In the genomic region with DNA sequence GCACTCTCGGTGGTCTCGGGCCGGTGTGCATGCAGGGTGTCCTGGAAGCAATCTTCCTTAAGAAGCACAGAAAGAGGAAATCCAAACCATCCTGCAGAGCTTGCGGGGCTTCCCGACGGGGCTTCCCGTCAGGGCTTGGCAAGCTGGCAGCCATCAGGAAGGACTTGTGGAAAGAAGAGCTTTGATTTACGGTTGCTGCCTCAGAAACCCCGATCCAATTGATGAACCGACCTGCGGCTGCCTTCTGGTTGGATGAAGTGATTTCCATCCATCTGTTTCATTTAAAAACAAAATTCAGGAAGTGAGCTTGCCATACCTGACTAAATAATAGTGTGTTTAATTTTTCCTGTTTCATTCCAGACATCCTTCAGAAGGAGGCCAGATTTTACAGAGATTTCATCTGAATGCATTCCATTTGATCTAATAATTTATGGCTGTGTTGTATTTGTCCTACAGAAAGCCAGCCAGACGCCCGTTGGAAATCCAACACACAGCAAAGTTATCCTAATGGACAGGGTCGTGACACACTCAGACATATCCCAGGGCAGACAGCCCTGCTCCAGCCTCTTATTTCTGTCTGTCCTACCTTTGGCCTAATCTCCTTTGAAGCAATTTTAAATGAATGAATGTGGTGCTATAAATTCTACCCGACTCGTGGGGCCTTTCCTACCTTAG, we compare ENCODE assay signal across 27 cellular contexts.
DNase-seq lines count a peak whose midpoint lies in the region; TF ChIP-seq lines count a peak whose summit lies in the region.
"Had no signal": no experiment of that assay in that cellular context is flagged by ENCODE, and none has a peak within 500 bp of the region (broad histone marks: within the 10 kb centered on the region; RNA-seq: fewer than 3 reads in every experiment).

No MANE protein-coding gene starts in this region.

- H3F3A ChIP-seq in SK-N-SH (replicated peaks; ENCODE audit: insufficient read depth) (peaks cover 14% of the 10 kb centered on the region), neural progenitor cell (ENCODE audit: low read depth) (no peaks in the 10 kb centered on the region)

- H3K9me3 Mint-ChIP-seq in osteocyte (ENCODE audit: unreplicated experiment) (no peaks in the 10 kb centered on the region), neural progenitor cell (no peaks in the 10 kb centered on the region)
- H3K9me3 Mint-ChIP-seq: activated CD4-positive, alpha-beta memory T cell treated with anti-CD3 and anti-CD28 coated beads, Interleukin-2, amount 10 ng/mL, durations not matched to agents 7 days and 5 days; activated naive CD4-positive, alpha-beta T cell treated with anti-CD3 and anti-CD28 coated beads, Interleukin-2, amount 10 ng/mL, durations not matched to agents 7 days and 5 days; HFFc6; naive thymus-derived CD4-positive, alpha-beta T cell had no signal

- H3K9me3 ChIP-seq in SK-N-SH (no peaks in the 10 kb centered on the region), esophagus squamous epithelium (no peaks in the 10 kb centered on the region), neural progenitor cell (ENCODE audit: low read depth) (no peaks in the 10 kb centered on the region)
- H3K9me3 ChIP-seq: esophagus muscularis mucosa, pancreas, SJCRH30, transverse colon had no signal

- H3K4me1 ChIP-seq in SK-N-SH (ENCODE audit: control insufficient read depth in 1 of 2, insufficient read depth in 2 of 2, low read depth in 1 of 2, low read length in 1 of 2) (peaks cover 25 to 49% of the 10 kb centered on the region in 2 experiments), esophagus squamous epithelium (peaks cover 6 to 75% (median 38%) of the 10 kb centered on the region in 3 donors), neural progenitor cell (peaks cover 9% of the 10 kb centered on the region)
- H3K4me1 ChIP-seq: pancreas had no signal

- CTCF ChIA-PET in SK-N-SH (lab: Yijun Ruan, JAX) (interaction anchor here (0.8 to 4.0 kb wide), 3 partner anchors 27 to 271 kb away, joined by 3 to 19 read pairs (median 3); no protein-coding TSS in a partner anchor), GM10248 (lab: Yijun Ruan, JAX) (no interaction called here)

- no peak for TF ChIP-seq RAD21 in SK-N-SH (IDR thresholded peaks at IDR 0.05; ENCODE audit: low read length)

- H3K36me3 Mint-ChIP-seq in osteocyte (ENCODE audit: unreplicated experiment) = peaks cover 7% of the 10 kb centered on the region
- H3K36me3 Mint-ChIP-seq in neural progenitor cell = peaks cover 1% of the 10 kb centered on the region
- H3K36me3 Mint-ChIP-seq: activated naive CD4-positive, alpha-beta T cell treated with anti-CD3 and anti-CD28 coated beads, Interleukin-2, amount 10 ng/mL, durations not matched to agents 7 days and 5 days; CD14-positive monocyte had no signal

- no peaks in the 10 kb centered on the region for H3K27me3 ChIP-seq in H7 (ENCODE audit: control insufficient read depth, insufficient read depth, low read length)
- H3K27me3 ChIP-seq in SK-N-SH (ENCODE audit: insufficient read depth) = no peaks in the 10 kb centered on the region
- H3K27me3 ChIP-seq in esophagus squamous epithelium = no peaks in the 10 kb centered on the region
- no peaks in the 10 kb centered on the region for H3K27me3 ChIP-seq in neural progenitor cell
- H3K27me3 ChIP-seq: esophagus muscularis mucosa, pancreas, SJCRH30, transverse colon had no signal

- POLR2A ChIA-PET in SK-N-SH (lab: Yijun Ruan, JAX) (no interaction called here), GM10248 (lab: Yijun Ruan, JAX) (no interaction called here)

- intact Hi-C loops in esophagus squamous epithelium (cut with DNase I) = no loop called here

- H3K27me3 Mint-ChIP-seq in osteocyte (ENCODE audit: unreplicated experiment) = no peaks in the 10 kb centered on the region
- peaks cover 7% of the 10 kb centered on the region for H3K27me3 Mint-ChIP-seq in neural progenitor cell (ENCODE audit: insufficient read depth, low read depth)
- H3K27me3 Mint-ChIP-seq: naive thymus-derived CD4-positive, alpha-beta T cell had no signal

- H3K36me3 ChIP-seq in H7 (replicated peaks; ENCODE audit: control insufficient read depth, insufficient read depth, low read length) (no peaks in the 10 kb centered on the region), SK-N-SH (replicated peaks in 1 of 2; ENCODE audit: control insufficient read depth in 1 of 2, insufficient read depth in 2 of 2, low read length in 1 of 2) (no peaks in the 10 kb centered on the region), esophagus squamous epithelium (no peaks in the 10 kb centered on the region), neural progenitor cell (no peaks in the 10 kb centered on the region)
- H3K36me3 ChIP-seq: esophagus muscularis mucosa, pancreas, SJCRH30, transverse colon had no signal

- H3K4me3 ChIP-seq in H7 (ENCODE audit: insufficient read depth, low read depth, low read length) (no peak overlapping the region), SK-N-SH (ENCODE audit: low read depth in 2 of 2, low read length in 1 of 2) (peak overlapping the region in 1 of 2 experiments; percentile 7; a peak in 2 of 4 replicates), esophagus squamous epithelium (no peak overlapping the region), neural progenitor cell (no peak overlapping the region)
- H3K4me3 ChIP-seq: esophagus muscularis mucosa, pancreas, SJCRH30, transverse colon had no signal

- in situ Hi-C loops in ACHN (cut with HindIII; ENCODE audit: low pct_ligation_motif_present, low pct_unique_long_range_greater_than_20kb, low sequenced_read_pairs) = no loop called here

- no peak for TF ChIP-seq POLR2A in esophagus squamous epithelium (IDR thresholded peaks at IDR 0.05)

- DNase-seq in H7 = peak; percentile 30
- DNase-seq in SK-N-SH = peak; percentile 68
- no peak for DNase-seq in esophagus squamous epithelium (lab: John Stamatoyannopoulos, UW)
- DNase-seq in osteocyte (ENCODE audit: extremely low spot score, unreplicated experiment) = no peak
- DNase-seq in GM10248 (ENCODE audit: extremely low spot score) = no peak
- DNase-seq in neural progenitor cell (ENCODE audit: low spot score) = no peak
- DNase-seq in ACHN = no peak
- DNase-seq: activated CD4-positive, alpha-beta memory T cell treated with anti-CD3 and anti-CD28 coated beads, Interleukin-2, amount 10 ng/mL, durations not matched to agents 7 days and 5 days; activated CD8-positive, alpha-beta memory T cell treated with anti-CD3 and anti-CD28 coated beads, Interleukin-2, amount 50 U/mL, for 48 hours; activated naive CD4-positive, alpha-beta T cell treated with anti-CD3 and anti-CD28 coated beads, Interleukin-2, amount 10 ng/mL, durations not matched to agents 7 days and 5 days; amniotic stem cell; effector CD8-positive, alpha-beta T cell; foreskin melanocyte; HFFc6; Karpas-422; left colon; midbrain; naive thymus-derived CD4-positive, alpha-beta T cell; NCI-H146; NCI-H526 treated with DMSO at 0.1 percent for 48 hours; pancreas; SJCRH30; stimulated activated CD4-positive, alpha-beta T cell treated with anti-CD3 and anti-CD28 coated beads, Interleukin-2, amount 100 ng/mL, for 48 hours; T-helper 1 cell; transverse colon had no signal

- peaks cover 80% of the 10 kb centered on the region for H3K4me1 Mint-ChIP-seq in osteocyte (ENCODE audit: unreplicated experiment)
- peaks cover 35% of the 10 kb centered on the region for H3K4me1 Mint-ChIP-seq in neural progenitor cell

- H3K4me3 Mint-ChIP-seq in osteocyte (ENCODE audit: unreplicated experiment) = no peak overlapping the region
- H3K4me3 Mint-ChIP-seq in neural progenitor cell = no peak overlapping the region
- H3K4me3 Mint-ChIP-seq: activated CD4-positive, alpha-beta memory T cell treated with anti-CD3 and anti-CD28 coated beads, Interleukin-2, amount 10 ng/mL, durations not matched to agents 7 days and 5 days; activated naive CD4-positive, alpha-beta T cell treated with anti-CD3 and anti-CD28 coated beads, Interleukin-2, amount 10 ng/mL, durations not matched to agents 7 days and 5 days; CD14-positive monocyte; HFFc6; naive thymus-derived CD4-positive, alpha-beta T cell had no signal

- H2AFZ ChIP-seq in SK-N-SH (ENCODE audit: low read depth) (no peak overlapping the region), neural progenitor cell (replicated peaks) (no peak overlapping the region)

- H3K27ac Mint-ChIP-seq in osteocyte (ENCODE audit: unreplicated experiment) = peak overlapping the region; percentile 67
- no peak overlapping the region for H3K27ac Mint-ChIP-seq in neural progenitor cell
- H3K27ac Mint-ChIP-seq: activated CD4-positive, alpha-beta memory T cell treated with anti-CD3 and anti-CD28 coated beads, Interleukin-2, amount 10 ng/mL, durations not matched to agents 7 days and 5 days; activated naive CD4-positive, alpha-beta T cell treated with anti-CD3 and anti-CD28 coated beads, Interleukin-2, amount 10 ng/mL, durations not matched to agents 7 days and 5 days; HFFc6; naive thymus-derived CD4-positive, alpha-beta T cell had no signal

- H3K9me2 ChIP-seq in SK-N-SH = no peaks in the 10 kb centered on the region

- H4K20me1 ChIP-seq in SK-N-SH (ENCODE audit: insufficient read depth) (no peaks in the 10 kb centered on the region), neural progenitor cell (ENCODE audit: low read depth) (no peaks in the 10 kb centered on the region)

- no peak for TF ChIP-seq CTCF in SK-N-SH (IDR thresholded peaks at IDR 0.05)
- TF ChIP-seq CTCF in esophagus squamous epithelium (IDR thresholded peaks at IDR 0.05) = no peak
- no peak for TF ChIP-seq CTCF in osteocyte (IDR thresholded peaks at IDR 0.05)
- no peak for TF ChIP-seq CTCF in GM10248 (IDR thresholded peaks at IDR 0.05; ENCODE audit: control extremely low read depth, extremely low read depth, low read depth, missing control alignments)
- no peak for TF ChIP-seq CTCF in neural progenitor cell (IDR thresholded peaks at IDR 0.05)

- H3K27ac ChIP-seq in SK-N-SH (ENCODE audit: low read depth in 2 of 2, low read length in 1 of 2) (peak overlapping the region; percentile 72 to 97), esophagus squamous epithelium (peak overlapping the region in 3 of 4 donors; percentile 10 to 29 (median 21)), neural progenitor cell (no peak overlapping the region)
- H3K27ac ChIP-seq: esophagus muscularis mucosa, pancreas, SJCRH30, transverse colon had no signal

- H3K4me2 ChIP-seq in SK-N-SH (peak overlapping the region; percentile 49), neural progenitor cell (no peak overlapping the region)

- H3K9ac ChIP-seq in SK-N-SH = no peak overlapping the region; the same call in 1 of the 2 replicates
- H3K9ac ChIP-seq in neural progenitor cell = no peak overlapping the region

- TF ChIP-seq EP300 in SK-N-SH (IDR thresholded peaks at IDR 0.05; ENCODE audit: borderline replicate concordance in 1 of 2, low read depth in 1 of 2, low read length in 1 of 2) = peak; percentile 69 to 80; a peak in 3 of 4 replicates

- 25% methylated on average over 16 of the region's 16 CpGs for WGBS in SK-N-SH (ENCODE audit: low lambda C conversion rate)
- WGBS in esophagus squamous epithelium, 2 donors = 38 to 47% methylated on average over 12 to 15 of the region's 16 CpGs

- H3K79me2 ChIP-seq in SK-N-SH (ENCODE audit: insufficient read depth) = 0 out of 2 replicates have a peak, but pooled peaks cover 6% of the 10 kb centered on the region
- no peaks in the 10 kb centered on the region for H3K79me2 ChIP-seq in neural progenitor cell (ENCODE audit: low read depth)

TF ChIP-seq in SK-N-SH, 30 proteins besides CTCF, POLR2A, EP300 and RAD21 (continues in another document):
- TF ChIP-seq JUND (IDR thresholded peaks at IDR 0.05) (peak; percentile 28; the same call in 1 of the 2 replicates), FOSL2 (IDR thresholded peaks at IDR 0.05; ENCODE audit: borderline replicate concordance, low read depth) (peak; percentile 19; the same call in 1 of the 2 replicates)

Comparison
In these comparisons a context has a peak if more than half of its experiments do, and no peak if none do; other contexts are left out.
1. DNase-seq: peak in H7 (single experiment) and SK-N-SH (single experiment); none in esophagus squamous epithelium (single experiment), osteocyte (single experiment), GM10248 (single experiment), neural progenitor cell (single experiment) and ACHN (single experiment).